In genomic region chr1:202241376-202242079, GRCh38 we compare ENCODE assay signal across 18 cellular contexts. TPM values are rescaled to one million over a fixed set of nuclear protein-coding genes. Genes with fewer than 3 reads are reported as not detected.
DNase-seq lines count a peak whose midpoint lies in the region; ATAC-seq and TF ChIP-seq lines count a peak whose summit lies in the region.
"Had no signal": no experiment of that assay in that cellular context is flagged by ENCODE, and none has a peak within 500 bp of the region (broad histone marks: within the 10 kb centered on the region; RNA-seq: fewer than 3 reads in every experiment).

No MANE protein-coding gene starts in this region.

- H4K8ac ChIP-seq in H9 (replicated peaks; ENCODE audit: insufficient read length, low read depth, low read length): no peak overlapping the region

- ATAC-seq in GM21447 (IDR thresholded peaks at IDR 0.05; ENCODE audit: unreplicated experiment) (no peak), HG02623 (IDR thresholded peaks at IDR 0.05; ENCODE audit: unreplicated experiment) (no peak)

- no peaks in the 10 kb centered on the region for H3K79me2 ChIP-seq in H9 (ENCODE audit: insufficient read depth, low read length)

- peaks cover 3% of the 10 kb centered on the region for H3K23me2 ChIP-seq in H9 (ENCODE audit: insufficient read length, low read depth, low read length, poor library complexity, severe bottlenecking)

- no peak overlapping the region for H3K14ac ChIP-seq in H9 (ENCODE audit: insufficient read depth, low read length)

- no peak overlapping the region for H2BK20ac ChIP-seq in H9 (ENCODE audit: low read depth, low read length, poor library complexity, severe bottlenecking)

- no peaks in the 10 kb centered on the region for H4K20me1 ChIP-seq in H9 (ENCODE audit: control insufficient read depth, insufficient read depth, insufficient read length)

- no peak overlapping the region for H3K4me3 Mint-ChIP-seq in H9
- H3K4me3 Mint-ChIP-seq: activated CD4-positive, alpha-beta memory T cell treated with anti-CD3 and anti-CD28 coated beads for 36 hours; CD4-positive, CD25-positive, alpha-beta regulatory T cell; memory B cell had no signal

- H3K9ac ChIP-seq in H9 (ENCODE audit: extremely low read depth, insufficient read length, low read length): no peak overlapping the region

- peaks cover 3% of the 10 kb centered on the region; the same call in 1 of the 2 replicates for H3K4me1 ChIP-seq in H9 (ENCODE audit: insufficient read depth, low read length)

- H3K27me3 Mint-ChIP-seq in H9 (ENCODE audit: low read depth): peaks cover 5% of the 10 kb centered on the region

- no peaks in the 10 kb centered on the region for H3K27me3 ChIP-seq in H9 (ENCODE audit: insufficient read depth, low read length)

- H2BK12ac ChIP-seq in H9 (ENCODE audit: insufficient read length, low read depth, low read length): no peak overlapping the region

- no peak overlapping the region for H3K56ac ChIP-seq in H9 (ENCODE audit: insufficient read length, low read depth, low read length)

- no peak overlapping the region for H3K4ac ChIP-seq in H9 (ENCODE audit: low read depth, low read length)

- no peak overlapping the region for H2BK120ac ChIP-seq in H9 (ENCODE audit: low read depth, low read length, poor library complexity, severe bottlenecking)

- H3K18ac ChIP-seq in H9 (ENCODE audit: insufficient read length, low read depth, low read length): no peak overlapping the region

- no peaks in the 10 kb centered on the region for H3K36me3 Mint-ChIP-seq in H9 (ENCODE audit: insufficient read depth in 1 of 3, low read depth in 3 of 3)
- H3K36me3 Mint-ChIP-seq: activated CD4-positive, alpha-beta memory T cell treated with anti-CD3 and anti-CD28 coated beads for 36 hours; CD4-positive, CD25-positive, alpha-beta regulatory T cell; memory B cell had no signal

- H3T11ph ChIP-seq in H9 (ENCODE audit: low read length): no peak overlapping the region

- no peak overlapping the region for H3K4me2 ChIP-seq in H9 (ENCODE audit: insufficient read depth, insufficient read length, low read length)

- H3K9me3 Mint-ChIP-seq in H9: no peaks in the 10 kb centered on the region; a peak in 2 of 5 replicates
- H3K9me3 Mint-ChIP-seq: activated CD4-positive, alpha-beta memory T cell treated with anti-CD3 and anti-CD28 coated beads for 36 hours; activated T-helper 2 cell treated with anti-CD3 and anti-CD28 coated beads, Interferon-gamma antibody, Interleukin-2, Interleukin-4, amounts not matched to agents 10 μg/mL and 5 μg/mL and 100 μg/mL, durations not matched to agents 14 hours and 24 hours and 36 hours; memory B cell had no signal

- no peaks in the 10 kb centered on the region for H3K79me1 ChIP-seq in H9 (ENCODE audit: insufficient read depth, low read depth, low read length, poor library complexity, severe bottlenecking)

- peaks cover 11 to 28% of the 10 kb centered on the region in 2 experiments for H3K4me1 Mint-ChIP-seq in H9

- H2AFZ ChIP-seq in H9 (ENCODE audit: low read length): no peak overlapping the region

- H2AK5ac ChIP-seq in H9 (ENCODE audit: insufficient read length, low read length): no peak overlapping the region

- no peaks in the 10 kb centered on the region for H3K9me3 ChIP-seq in H9 (ENCODE audit: control insufficient read depth, low read depth, low read length)
- H3K9me3 ChIP-seq: SJCRH30 had no signal

- H3K27ac ChIP-seq in H9 (ENCODE audit: insufficient read length, low read depth, low read length): no peak overlapping the region
- H3K27ac ChIP-seq: SJCRH30 had no signal

- no peak overlapping the region for H2BK15ac ChIP-seq in H9 (ENCODE audit: low read depth, low read length)

- H4K91ac ChIP-seq in H9 (ENCODE audit: insufficient read length, low read depth, low read length): no peak overlapping the region

- DNase-seq in H9 (peak; percentile 17), RPMI7951 (ENCODE audit: low read depth) (peak; percentile 46), epidermal melanocyte (ENCODE audit: insufficient read length, low spot score) (peak; percentile 62), renal cortical epithelial cell (ENCODE audit: low read depth) (peak; percentile 70), NCI-H2171 treated with DMSO at 0.1 percent for 48 hours (lab: John Stamatoyannopoulos, UW) (no peak)
- DNase-seq: activated CD4-positive, alpha-beta memory T cell treated with anti-CD3 and anti-CD28 coated beads for 36 hours; CD4-positive, CD25-positive, alpha-beta regulatory T cell; HCEC 1CT; Karpas-422; NCI-H146; NCI-H774; nucleus accumbens; SJCRH30 had no signal

- WGBS in H9 (ENCODE audit: extremely low coverage, insufficient read length, low lambda C conversion rate): no CpG with 5 or more reads among the region's 6 CpGs

- no peak overlapping the region for H2BK5ac ChIP-seq in H9 (ENCODE audit: insufficient read length, low read length)

- no peak for TF ChIP-seq CTCF in H9 (conservative IDR thresholded peaks at IDR 0.05)

- H3K23ac ChIP-seq in H9 (ENCODE audit: insufficient read length, low read depth, low read length): no peak overlapping the region

- peak overlapping the region in 1 of 3 experiments; percentile 72; a peak in 2 of 7 replicates for H3K27ac Mint-ChIP-seq in H9
- H3K27ac Mint-ChIP-seq: activated CD4-positive, alpha-beta memory T cell treated with anti-CD3 and anti-CD28 coated beads for 36 hours; activated T-helper 2 cell treated with anti-CD3 and anti-CD28 coated beads, Interferon-gamma antibody, Interleukin-2, Interleukin-4, amounts not matched to agents 10 μg/mL and 5 μg/mL and 100 μg/mL, durations not matched to agents 14 hours and 24 hours and 36 hours; CD4-positive, CD25-positive, alpha-beta regulatory T cell; memory B cell had no signal

- no peak overlapping the region for H4K5ac ChIP-seq in H9 (ENCODE audit: insufficient read length, low read depth, low read length)

RNA-seq across cellular contexts. Expression of gene LGR6, which starts 47.9 kb away (rescaled TPM):
- total RNA-seq in H9 (2021) (0.66 and 1.0 TPM in 2 replicates), renal cortical epithelial cell (0.05 TPM in 1 of 2 replicates, not detected in the other)
- total RNA-seq in RPMI7951 (2014; rRNA removed; shearing (Covaris generic)): 30.3 and 33.4 TPM in 2 replicates
- total RNA-seq: activated T-helper 2 cell treated with anti-CD3 and anti-CD28 coated beads, Interferon-gamma antibody, Interleukin-2, Interleukin-4, amounts not matched to agents 10 μg/mL and 5 μg/mL and 100 μg/mL, durations not matched to agents 14 hours and 24 hours and 36 hours; SJCRH30; subcutaneous adipose tissue had no signal

Comparison
In these comparisons a context has a peak if more than half of its experiments do, and no peak if none do; other contexts are left out.
1. RNA of gene LGR6, which starts 47.9 kb away (total RNA-seq): 30.3 to 33.4 TPM in RPMI7951; 0.66 to 1.0 TPM in H9 and 0.05 TPM in renal cortical epithelial cell; every median in the first group is over 10 times any median in the second.